Comparison of ENCODE assay signal across 1 cellular context in the genomic region with DNA sequence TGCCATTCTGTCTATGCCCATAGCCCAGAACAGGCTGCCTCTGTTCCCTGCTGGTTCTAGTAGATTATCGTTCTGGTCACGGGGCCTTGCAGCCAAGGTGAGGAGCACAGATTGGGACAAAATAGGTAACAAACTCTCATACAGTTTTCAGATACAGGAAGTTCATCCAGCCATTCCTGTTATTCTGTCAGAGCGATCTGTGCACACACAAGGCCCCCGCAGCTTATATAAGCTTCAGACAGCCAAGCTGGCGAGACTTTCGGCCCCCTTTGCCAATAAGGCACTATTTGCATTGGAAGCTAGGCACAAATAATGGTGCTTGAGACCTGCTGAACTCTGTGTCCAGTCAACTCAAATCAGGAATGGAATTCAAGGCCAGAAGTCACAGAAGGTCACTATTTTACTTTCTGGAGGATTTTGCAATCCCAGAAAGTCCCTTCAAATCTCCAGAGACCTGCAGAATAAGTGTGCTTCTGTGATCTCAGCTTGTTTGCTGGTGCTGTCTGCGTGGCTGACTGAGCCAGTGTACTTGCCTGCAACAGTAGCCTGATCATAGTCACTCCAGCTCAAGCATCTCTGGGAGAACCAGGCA.
TF ChIP-seq lines count a peak whose summit lies in the region.

No MANE protein-coding gene starts in this region.

TF ChIP-seq in HepG2, 621 proteins besides CTCF, POLR2A, EP300 and RAD21 (continued from another document and continues in another):
- TF ChIP-seq, protein P1, sequence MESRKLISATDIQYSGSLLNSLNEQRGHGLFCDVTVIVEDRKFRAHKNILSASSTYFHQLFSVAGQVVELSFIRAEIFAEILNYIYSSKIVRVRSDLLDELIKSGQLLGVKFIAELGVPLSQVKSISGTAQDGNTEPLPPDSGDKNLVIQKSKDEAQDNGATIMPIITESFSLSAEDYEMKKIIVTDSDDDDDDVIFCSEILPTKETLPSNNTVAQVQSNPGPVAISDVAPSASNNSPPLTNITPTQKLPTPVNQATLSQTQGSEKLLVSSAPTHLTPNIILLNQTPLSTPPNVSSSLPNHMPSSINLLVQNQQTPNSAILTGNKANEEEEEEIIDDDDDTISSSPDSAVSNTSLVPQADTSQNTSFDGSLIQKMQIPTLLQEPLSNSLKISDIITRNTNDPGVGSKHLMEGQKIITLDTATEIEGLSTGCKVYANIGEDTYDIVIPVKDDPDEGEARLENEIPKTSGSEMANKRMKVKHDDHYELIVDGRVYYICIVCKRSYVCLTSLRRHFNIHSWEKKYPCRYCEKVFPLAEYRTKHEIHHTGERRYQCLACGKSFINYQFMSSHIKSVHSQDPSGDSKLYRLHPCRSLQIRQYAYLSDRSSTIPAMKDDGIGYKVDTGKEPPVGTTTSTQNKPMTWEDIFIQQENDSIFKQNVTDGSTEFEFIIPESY (CRISPR knock-in tag; IDR thresholded peaks at IDR 0.05) = no peak
- TF ChIP-seq, protein P2, sequence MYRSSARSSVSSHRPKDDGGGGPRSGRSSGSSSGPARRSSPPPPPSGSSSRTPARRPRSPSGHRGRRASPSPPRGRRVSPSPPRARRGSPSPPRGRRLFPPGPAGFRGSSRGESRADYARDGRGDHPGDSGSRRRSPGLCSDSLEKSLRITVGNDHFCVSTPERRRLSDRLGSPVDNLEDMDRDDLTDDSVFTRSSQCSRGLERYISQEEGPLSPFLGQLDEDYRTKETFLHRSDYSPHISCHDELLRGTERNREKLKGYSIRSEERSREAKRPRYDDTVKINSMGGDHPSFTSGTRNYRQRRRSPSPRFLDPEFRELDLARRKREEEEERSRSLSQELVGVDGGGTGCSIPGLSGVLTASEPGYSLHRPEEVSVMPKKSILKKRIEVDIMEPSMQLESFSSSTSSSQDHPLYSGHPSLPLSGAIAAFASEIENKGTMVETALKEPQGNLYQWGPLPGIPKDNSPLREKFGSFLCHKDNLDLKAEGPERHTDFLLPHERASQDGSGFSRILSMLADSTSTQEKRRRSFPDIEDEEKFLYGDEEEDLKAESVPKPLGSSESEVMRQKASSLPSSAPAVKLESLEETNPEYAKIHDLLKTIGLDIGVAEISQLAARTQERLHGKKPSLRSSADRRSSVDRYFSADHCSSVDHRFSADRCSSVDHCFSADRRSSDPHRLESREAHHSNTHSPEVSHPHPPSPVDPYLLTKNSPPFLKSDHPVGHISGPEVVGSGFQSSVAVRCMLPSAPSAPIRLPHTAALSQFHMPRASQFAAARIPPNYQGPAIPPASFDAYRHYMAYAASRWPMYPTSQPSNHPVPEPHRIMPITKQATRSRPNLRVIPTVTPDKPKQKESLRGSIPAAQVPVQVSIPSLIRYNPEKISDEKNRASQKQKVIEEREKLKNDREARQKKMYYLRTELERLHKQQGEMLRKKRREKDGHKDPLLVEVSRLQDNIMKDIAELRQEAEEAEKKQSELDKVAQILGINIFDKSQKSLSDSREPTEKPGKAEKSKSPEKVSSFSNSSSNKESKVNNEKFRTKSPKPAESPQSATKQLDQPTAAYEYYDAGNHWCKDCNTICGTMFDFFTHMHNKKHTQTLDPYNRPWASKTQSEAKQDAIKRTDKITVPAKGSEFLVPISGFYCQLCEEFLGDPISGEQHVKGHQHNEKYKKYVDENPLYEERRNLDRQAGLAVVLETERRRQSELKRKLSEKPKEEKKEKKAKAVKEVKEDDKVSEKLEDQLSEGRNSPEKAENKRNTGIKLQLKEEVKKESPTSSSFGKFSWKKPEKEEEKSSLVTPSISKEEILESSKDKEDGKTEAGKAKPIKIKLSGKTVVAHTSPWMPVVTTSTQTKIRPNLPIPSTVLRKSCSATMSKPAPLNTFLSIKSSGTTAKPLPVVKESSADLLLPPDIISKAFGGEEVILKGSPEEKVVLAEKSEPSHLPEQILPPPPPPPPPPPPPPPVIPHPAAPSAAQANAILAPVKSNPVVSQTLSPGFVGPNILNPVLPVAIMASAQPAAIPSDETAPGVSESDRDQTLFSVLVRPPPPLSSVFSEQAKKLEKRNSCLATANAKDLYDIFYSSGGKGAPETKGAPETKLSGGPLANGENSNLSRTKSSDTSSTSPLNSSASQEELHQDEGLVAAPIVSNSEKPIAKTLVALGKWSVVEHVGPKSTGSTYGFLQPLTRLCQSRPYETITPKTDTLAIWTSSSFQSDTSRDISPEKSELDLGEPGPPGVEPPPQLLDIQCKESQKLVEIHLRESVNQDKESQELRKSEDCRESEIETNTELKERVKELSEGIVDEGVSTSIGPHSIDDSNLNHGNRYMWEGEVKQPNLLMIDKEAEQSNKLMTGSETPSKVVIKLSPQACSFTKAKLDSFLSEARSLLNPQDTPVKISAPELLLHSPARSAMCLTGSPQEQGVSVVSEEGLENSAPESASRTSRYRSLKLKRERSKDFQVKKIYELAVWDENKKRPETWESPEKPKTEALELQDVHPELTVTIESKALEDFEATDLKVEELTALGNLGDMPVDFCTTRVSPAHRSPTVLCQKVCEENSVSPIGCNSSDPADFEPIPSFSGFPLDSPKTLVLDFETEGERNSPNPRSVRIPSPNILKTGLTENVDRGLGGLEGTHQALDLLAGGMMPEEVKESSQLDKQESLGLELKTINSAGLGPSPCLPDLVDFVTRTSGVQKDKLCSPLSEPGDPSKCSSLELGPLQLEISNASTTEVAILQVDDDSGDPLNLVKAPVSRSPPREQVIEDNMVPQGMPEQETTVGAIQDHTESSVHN (CRISPR knock-in tag; IDR thresholded peaks at IDR 0.05) = no peak
- no peak for TF ChIP-seq ZNF20 (CRISPR knock-in tag; IDR thresholded peaks at IDR 0.05)
- no peak for TF ChIP-seq IRF2 (CRISPR knock-in tag; IDR thresholded peaks at IDR 0.05)
- peak; percentile 62; the same call in 1 of the 2 replicates for TF ChIP-seq HDAC1 (CRISPR knock-in tag; IDR thresholded peaks at IDR 0.05)
- TF ChIP-seq, protein P3, sequence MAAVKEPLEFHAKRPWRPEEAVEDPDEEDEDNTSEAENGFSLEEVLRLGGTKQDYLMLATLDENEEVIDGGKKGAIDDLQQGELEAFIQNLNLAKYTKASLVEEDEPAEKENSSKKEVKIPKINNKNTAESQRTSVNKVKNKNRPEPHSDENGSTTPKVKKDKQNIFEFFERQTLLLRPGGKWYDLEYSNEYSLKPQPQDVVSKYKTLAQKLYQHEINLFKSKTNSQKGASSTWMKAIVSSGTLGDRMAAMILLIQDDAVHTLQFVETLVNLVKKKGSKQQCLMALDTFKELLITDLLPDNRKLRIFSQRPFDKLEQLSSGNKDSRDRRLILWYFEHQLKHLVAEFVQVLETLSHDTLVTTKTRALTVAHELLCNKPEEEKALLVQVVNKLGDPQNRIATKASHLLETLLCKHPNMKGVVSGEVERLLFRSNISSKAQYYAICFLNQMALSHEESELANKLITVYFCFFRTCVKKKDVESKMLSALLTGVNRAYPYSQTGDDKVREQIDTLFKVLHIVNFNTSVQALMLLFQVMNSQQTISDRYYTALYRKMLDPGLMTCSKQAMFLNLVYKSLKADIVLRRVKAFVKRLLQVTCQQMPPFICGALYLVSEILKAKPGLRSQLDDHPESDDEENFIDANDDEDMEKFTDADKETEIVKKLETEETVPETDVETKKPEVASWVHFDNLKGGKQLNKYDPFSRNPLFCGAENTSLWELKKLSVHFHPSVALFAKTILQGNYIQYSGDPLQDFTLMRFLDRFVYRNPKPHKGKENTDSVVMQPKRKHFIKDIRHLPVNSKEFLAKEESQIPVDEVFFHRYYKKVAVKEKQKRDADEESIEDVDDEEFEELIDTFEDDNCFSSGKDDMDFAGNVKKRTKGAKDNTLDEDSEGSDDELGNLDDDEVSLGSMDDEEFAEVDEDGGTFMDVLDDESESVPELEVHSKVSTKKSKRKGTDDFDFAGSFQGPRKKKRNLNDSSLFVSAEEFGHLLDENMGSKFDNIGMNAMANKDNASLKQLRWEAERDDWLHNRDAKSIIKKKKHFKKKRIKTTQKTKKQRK (IDR thresholded peaks at IDR 0.05; ENCODE audit: low read length) = no peak
- TF ChIP-seq, protein P4, sequence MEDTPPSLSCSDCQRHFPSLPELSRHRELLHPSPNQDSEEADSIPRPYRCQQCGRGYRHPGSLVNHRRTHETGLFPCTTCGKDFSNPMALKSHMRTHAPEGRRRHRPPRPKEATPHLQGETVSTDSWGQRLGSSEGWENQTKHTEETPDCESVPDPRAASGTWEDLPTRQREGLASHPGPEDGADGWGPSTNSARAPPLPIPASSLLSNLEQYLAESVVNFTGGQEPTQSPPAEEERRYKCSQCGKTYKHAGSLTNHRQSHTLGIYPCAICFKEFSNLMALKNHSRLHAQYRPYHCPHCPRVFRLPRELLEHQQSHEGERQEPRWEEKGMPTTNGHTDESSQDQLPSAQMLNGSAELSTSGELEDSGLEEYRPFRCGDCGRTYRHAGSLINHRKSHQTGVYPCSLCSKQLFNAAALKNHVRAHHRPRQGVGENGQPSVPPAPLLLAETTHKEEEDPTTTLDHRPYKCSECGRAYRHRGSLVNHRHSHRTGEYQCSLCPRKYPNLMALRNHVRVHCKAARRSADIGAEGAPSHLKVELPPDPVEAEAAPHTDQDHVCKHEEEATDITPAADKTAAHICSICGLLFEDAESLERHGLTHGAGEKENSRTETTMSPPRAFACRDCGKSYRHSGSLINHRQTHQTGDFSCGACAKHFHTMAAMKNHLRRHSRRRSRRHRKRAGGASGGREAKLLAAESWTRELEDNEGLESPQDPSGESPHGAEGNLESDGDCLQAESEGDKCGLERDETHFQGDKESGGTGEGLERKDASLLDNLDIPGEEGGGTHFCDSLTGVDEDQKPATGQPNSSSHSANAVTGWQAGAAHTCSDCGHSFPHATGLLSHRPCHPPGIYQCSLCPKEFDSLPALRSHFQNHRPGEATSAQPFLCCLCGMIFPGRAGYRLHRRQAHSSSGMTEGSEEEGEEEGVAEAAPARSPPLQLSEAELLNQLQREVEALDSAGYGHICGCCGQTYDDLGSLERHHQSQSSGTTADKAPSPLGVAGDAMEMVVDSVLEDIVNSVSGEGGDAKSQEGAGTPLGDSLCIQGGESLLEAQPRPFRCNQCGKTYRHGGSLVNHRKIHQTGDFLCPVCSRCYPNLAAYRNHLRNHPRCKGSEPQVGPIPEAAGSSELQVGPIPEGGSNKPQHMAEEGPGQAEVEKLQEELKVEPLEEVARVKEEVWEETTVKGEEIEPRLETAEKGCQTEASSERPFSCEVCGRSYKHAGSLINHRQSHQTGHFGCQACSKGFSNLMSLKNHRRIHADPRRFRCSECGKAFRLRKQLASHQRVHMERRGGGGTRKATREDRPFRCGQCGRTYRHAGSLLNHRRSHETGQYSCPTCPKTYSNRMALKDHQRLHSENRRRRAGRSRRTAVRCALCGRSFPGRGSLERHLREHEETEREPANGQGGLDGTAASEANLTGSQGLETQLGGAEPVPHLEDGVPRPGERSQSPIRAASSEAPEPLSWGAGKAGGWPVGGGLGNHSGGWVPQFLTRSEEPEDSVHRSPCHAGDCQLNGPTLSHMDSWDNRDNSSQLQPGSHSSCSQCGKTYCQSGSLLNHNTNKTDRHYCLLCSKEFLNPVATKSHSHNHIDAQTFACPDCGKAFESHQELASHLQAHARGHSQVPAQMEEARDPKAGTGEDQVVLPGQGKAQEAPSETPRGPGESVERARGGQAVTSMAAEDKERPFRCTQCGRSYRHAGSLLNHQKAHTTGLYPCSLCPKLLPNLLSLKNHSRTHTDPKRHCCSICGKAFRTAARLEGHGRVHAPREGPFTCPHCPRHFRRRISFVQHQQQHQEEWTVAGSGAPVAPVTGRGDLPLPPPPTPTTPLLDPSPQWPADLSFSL (CRISPR knock-in tag; IDR thresholded peaks at IDR 0.05) = no peak
- peak; percentile 63; the same call in 1 of the 2 replicates for TF ChIP-seq ZNF17 (CRISPR knock-in tag; IDR thresholded peaks at IDR 0.05)
- no peak for TF ChIP-seq HNRNPL (IDR thresholded peaks at IDR 0.05; ENCODE audit: low read depth, low read length)
- peak; percentile 42; the same call in 1 of the 2 replicates for TF ChIP-seq ZNF772 (CRISPR knock-in tag; IDR thresholded peaks at IDR 0.05)
- TF ChIP-seq ZSCAN21 (CRISPR knock-in tag; IDR thresholded peaks at IDR 0.05; ENCODE audit: borderline replicate concordance) = no peak
- no peak for TF ChIP-seq ZNF431 (CRISPR knock-in tag; IDR thresholded peaks at IDR 0.05; ENCODE audit: borderline replicate concordance, low read depth)
- TF ChIP-seq, protein P5, sequence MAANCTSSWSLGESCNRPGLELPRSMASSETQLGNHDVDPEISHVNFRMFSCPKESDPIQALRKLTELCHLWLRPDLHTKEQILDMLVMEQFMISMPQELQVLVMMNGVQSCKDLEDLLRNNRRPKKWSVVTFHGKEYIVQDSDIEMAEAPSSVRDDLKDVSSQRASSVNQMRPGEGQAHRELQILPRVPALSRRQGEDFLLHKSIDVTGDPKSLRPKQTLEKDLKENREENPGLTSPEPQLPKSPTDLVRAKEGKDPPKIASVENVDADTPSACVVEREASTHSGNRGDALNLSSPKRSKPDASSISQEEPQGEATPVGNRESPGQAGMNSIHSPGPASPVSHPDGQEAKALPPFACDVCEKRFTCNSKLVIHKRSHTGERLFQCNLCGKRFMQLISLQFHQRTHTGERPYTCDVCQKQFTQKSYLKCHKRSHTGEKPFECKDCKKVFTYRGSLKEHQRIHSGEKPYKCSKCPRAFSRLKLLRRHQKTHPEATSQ (CRISPR knock-in tag; IDR thresholded peaks at IDR 0.05; ENCODE audit: borderline replicate concordance) = no peak; the same call in 1 of the 2 replicates
- TF ChIP-seq KDM6A (CRISPR knock-in tag; IDR thresholded peaks at IDR 0.05; ENCODE audit: low read depth) = peak; percentile 27; the same call in 1 of the 2 replicates
- no peak for TF ChIP-seq SUZ12 (IDR thresholded peaks at IDR 0.05; ENCODE audit: low read depth, low read length)
- peak; percentile 57; the same call in 1 of the 2 replicates for TF ChIP-seq HIVEP1 (CRISPR knock-in tag; IDR thresholded peaks at IDR 0.05)
- TF ChIP-seq PHF20 (CRISPR knock-in tag; IDR thresholded peaks at IDR 0.05) = no peak
- TF ChIP-seq, protein P6, sequence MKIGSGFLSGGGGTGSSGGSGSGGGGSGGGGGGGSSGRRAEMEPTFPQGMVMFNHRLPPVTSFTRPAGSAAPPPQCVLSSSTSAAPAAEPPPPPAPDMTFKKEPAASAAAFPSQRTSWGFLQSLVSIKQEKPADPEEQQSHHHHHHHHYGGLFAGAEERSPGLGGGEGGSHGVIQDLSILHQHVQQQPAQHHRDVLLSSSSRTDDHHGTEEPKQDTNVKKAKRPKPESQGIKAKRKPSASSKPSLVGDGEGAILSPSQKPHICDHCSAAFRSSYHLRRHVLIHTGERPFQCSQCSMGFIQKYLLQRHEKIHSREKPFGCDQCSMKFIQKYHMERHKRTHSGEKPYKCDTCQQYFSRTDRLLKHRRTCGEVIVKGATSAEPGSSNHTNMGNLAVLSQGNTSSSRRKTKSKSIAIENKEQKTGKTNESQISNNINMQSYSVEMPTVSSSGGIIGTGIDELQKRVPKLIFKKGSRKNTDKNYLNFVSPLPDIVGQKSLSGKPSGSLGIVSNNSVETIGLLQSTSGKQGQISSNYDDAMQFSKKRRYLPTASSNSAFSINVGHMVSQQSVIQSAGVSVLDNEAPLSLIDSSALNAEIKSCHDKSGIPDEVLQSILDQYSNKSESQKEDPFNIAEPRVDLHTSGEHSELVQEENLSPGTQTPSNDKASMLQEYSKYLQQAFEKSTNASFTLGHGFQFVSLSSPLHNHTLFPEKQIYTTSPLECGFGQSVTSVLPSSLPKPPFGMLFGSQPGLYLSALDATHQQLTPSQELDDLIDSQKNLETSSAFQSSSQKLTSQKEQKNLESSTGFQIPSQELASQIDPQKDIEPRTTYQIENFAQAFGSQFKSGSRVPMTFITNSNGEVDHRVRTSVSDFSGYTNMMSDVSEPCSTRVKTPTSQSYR (CRISPR knock-in tag; IDR thresholded peaks at IDR 0.05; ENCODE audit: borderline replicate concordance) = no peak
- TF ChIP-seq SOX6 (IDR thresholded peaks at IDR 0.05) = no peak
- TF ChIP-seq SOX6 (CRISPR knock-in tag; IDR thresholded peaks at IDR 0.05) = peak; percentile 93
- TF ChIP-seq ZNF879 (CRISPR knock-in tag; IDR thresholded peaks at IDR 0.05) = 0 out of 2 replicates have a peak, but pooled peaks have one; percentile 59
